In genomic region chr6:158787395-158787794, GRCh38 we compare ENCODE assay signal across 1 cellular context.
TF ChIP-seq lines count a peak whose summit lies in the region.

No MANE protein-coding gene starts in this region.

TF ChIP-seq in H1, 55 proteins besides CTCF, POLR2A, EP300 and RAD21 (continued from another document):
- TF ChIP-seq HDAC2 (IDR thresholded peaks at IDR 0.05; ENCODE audit: borderline replicate concordance in 1 of 2, low read depth in 2 of 2, low read length in 2 of 2) (no peak), EGR1 (IDR thresholded peaks at IDR 0.05; ENCODE audit: borderline replicate concordance, low read depth, low read length) (no peak), KDM1A (IDR thresholded peaks at IDR 0.05; ENCODE audit: borderline replicate concordance, low read length) (no peak), SP4 (IDR thresholded peaks at IDR 0.05; ENCODE audit: low read length) (no peak), ZNF274 (IDR thresholded peaks at IDR 0.05; ENCODE audit: borderline replicate concordance, extremely low read depth, low read length) (no peak), JUND (IDR thresholded peaks at IDR 0.05; ENCODE audit: low read length) (no peak), USF2 (IDR thresholded peaks at IDR 0.05; ENCODE audit: low read length) (no peak)
